Comparison of ENCODE assay signal across 14 cellular contexts in genomic region chr1:38788285-38788684, GRCh38.
DNase-seq lines count a peak whose midpoint lies in the region; ATAC-seq, FAIRE-seq and TF ChIP-seq lines count a peak whose summit lies in the region.
"Had no signal": no experiment of that assay in that cellular context is flagged by ENCODE, and none has a peak within 500 bp of the region (broad histone marks: within the 10 kb centered on the region; RNA-seq: fewer than 3 reads in every experiment).

No MANE protein-coding gene starts in this region.

- peaks cover 71% of the 10 kb centered on the region for H3K27me3 Mint-ChIP-seq in type B pancreatic cell

- ATAC-seq in HG03565 (IDR thresholded peaks at IDR 0.05; ENCODE audit: unreplicated experiment), result no peak
- ATAC-seq: HCT116 had no signal

- no peaks in the 10 kb centered on the region for H3K36me3 Mint-ChIP-seq in type B pancreatic cell
- H3K36me3 Mint-ChIP-seq: CD8-positive, alpha-beta memory T cell; IgD-negative memory B cell had no signal

- POLR2A ChIA-PET in HEK293 (lab: Yijun Ruan, JAX), result interaction anchor here (0.6 kb wide), 1 partner anchor 101 kb away, joined by 3 read pairs; no protein-coding TSS in a partner anchor
- POLR2A ChIA-PET in H1 (lab: Charles Lee; ENCODE audit: partially characterized antibody), result no interaction called here

- H3K27ac ChIP-seq in HEK293 (ENCODE audit: extremely low read depth, low read depth, low read length) (no peak overlapping the region), H1 (ENCODE audit: low read depth, low read length) (no peak overlapping the region)

- DNase-seq in H1 (ENCODE audit: low read depth in 1 of 2, low spot score in 2 of 2) (peak in 1 of 2 experiments; percentile 44), left kidney (ENCODE audit: low read depth, low spot score) (peak; percentile 22), type B pancreatic cell (ENCODE audit: extremely low spot score, unreplicated experiment) (no peak), DMS79 treated with DMSO at 0.1 percent for 48 hours (lab: John Stamatoyannopoulos, UW) (no peak)
- DNase-seq in activated naive CD4-positive, alpha-beta T cell treated with Interleukin-2 at 50 U/mL for 16 hours, result no peak
- DNase-seq: Caco-2; CD8-positive, alpha-beta memory T cell; GF-D8 had no signal

- H2AFZ ChIP-seq in H1 (ENCODE audit: low read length), result no peak overlapping the region

- H3K9me3 ChIP-seq in HEK293 (ENCODE audit: control insufficient read depth, insufficient read depth, low read depth, low read length) (no peaks in the 10 kb centered on the region), H1 (ENCODE audit: insufficient read depth in 2 of 2, low read depth in 1 of 2, low read length in 1 of 2) (no peaks in the 10 kb centered on the region; a peak in 1 of 4 replicates)

- no peak overlapping the region for H3K4me2 ChIP-seq in H1 (ENCODE audit: insufficient read depth in 1 of 2, low read depth in 2 of 2, low read length in 2 of 2)

- H3K27me3 ChIP-seq in H1 (replicated peaks in 1 of 4; ENCODE audit: control insufficient read depth in 3 of 4, extremely low read depth in 1 of 4, insufficient read depth in 3 of 4, low read length in 3 of 4), result no peaks in the 10 kb centered on the region; a peak in 1 of 7 replicates

- TF ChIP-seq CTCF in HEK293 (tag by site-specific recombination; IDR thresholded peaks at IDR 0.05) (no peak), H1 (IDR thresholded peaks at IDR 0.05; ENCODE audit: control extremely low read depth in 1 of 3, insufficient read depth in 1 of 3, low read depth in 1 of 3, low read length in 3 of 3) (no peak), type B pancreatic cell (conservative IDR thresholded peaks at IDR 0.05) (no peak)

- no peak overlapping the region for H2BK5ac ChIP-seq in H1 (ENCODE audit: low read depth, low read length)

- H3K4me1 Mint-ChIP-seq in type B pancreatic cell (ENCODE audit: unreplicated experiment), result peaks cover 25% of the 10 kb centered on the region
- H3K4me1 Mint-ChIP-seq: CD8-positive, alpha-beta memory T cell; IgD-negative memory B cell had no signal

- no peaks in the 10 kb centered on the region for H3K23me2 ChIP-seq in H1 (ENCODE audit: low read depth, low read length)

- no peak for TF ChIP-seq EP300 in H1 (IDR thresholded peaks at IDR 0.05; ENCODE audit: borderline replicate concordance in 1 of 2, low read depth in 2 of 2, low read length in 2 of 2)

- no peaks in the 10 kb centered on the region for H3K36me3 ChIP-seq in HEK293 (ENCODE audit: control insufficient read depth in 2 of 2, insufficient read depth in 1 of 2, low read length in 2 of 2)
- no peaks in the 10 kb centered on the region for H3K36me3 ChIP-seq in H1 (ENCODE audit: control insufficient read depth in 2 of 4, insufficient read depth in 4 of 4, low read length in 3 of 4)

- H3K14ac ChIP-seq in H1 (ENCODE audit: insufficient read length), result no peak overlapping the region

- H3K4me3 ChIP-seq in HEK293 (ENCODE audit: low read depth, low read length) (no peak overlapping the region), H1 (ENCODE audit: extremely low read depth in 1 of 4, insufficient read depth in 2 of 4, low read depth in 3 of 4, low read length in 4 of 4) (no peak overlapping the region)

- CTCF ChIA-PET in HEK293 (lab: Yijun Ruan, JAX) (interaction anchor here (0.8 to 1.0 kb wide), 2 partner anchors 217 to 739 kb away, joined by 3 to 4 read pairs; no protein-coding TSS in a partner anchor), H1 (lab: Charles Lee; ENCODE audit: partially characterized antibody) (interaction anchor here (0.8 to 1.7 kb wide), 3 partner anchors 12 to 853 kb away, joined by 3 to 5 read pairs (median 4); no protein-coding TSS in a partner anchor)

- no peak for TF ChIP-seq RAD21 in H1 (IDR thresholded peaks at IDR 0.05 in 1 of 2, conservative IDR thresholded peaks at IDR 0.05 in 1 of 2; ENCODE audit: low read depth in 2 of 2, low read length in 2 of 2)

- no peaks in the 10 kb centered on the region for H3K9me3 Mint-ChIP-seq in type B pancreatic cell

- H3K9ac ChIP-seq in H1 (replicated peaks in 1 of 4; ENCODE audit: extremely low read depth in 1 of 4, low read depth in 3 of 4, low read length in 3 of 4), result no peak overlapping the region

- H3K79me1 ChIP-seq in H1 (ENCODE audit: low read depth, low read length), result no peaks in the 10 kb centered on the region

- FAIRE-seq in H1 (lab: Jason Lieb, UNC), result no peak
- FAIRE-seq: A204.1, GM19239 had no signal

- H3K27ac Mint-ChIP-seq in type B pancreatic cell, result no peak overlapping the region
- H3K27ac Mint-ChIP-seq: CD8-positive, alpha-beta memory T cell; IgD-negative memory B cell had no signal

- no peak overlapping the region for H4K91ac ChIP-seq in H1 (replicated peaks; ENCODE audit: insufficient read length, low read length)

- H4K20me1 ChIP-seq in H1 (replicated peaks in 1 of 2; ENCODE audit: control insufficient read depth in 1 of 2, insufficient read depth in 2 of 2, low read length in 2 of 2), result no peaks in the 10 kb centered on the region

- no peak overlapping the region for H3K23ac ChIP-seq in H1 (ENCODE audit: insufficient read length)

- no peak overlapping the region for H4K5ac ChIP-seq in H1 (ENCODE audit: insufficient read length, low read depth, low read length)

- TF ChIP-seq POLR2A in H1 (IDR thresholded peaks at IDR 0.05; ENCODE audit: control extremely low read depth in 1 of 2, low read depth in 2 of 2, low read length in 2 of 2), result no peak

- H2AK5ac ChIP-seq in H1 (ENCODE audit: low read depth, low read length), result no peak overlapping the region

- no peaks in the 10 kb centered on the region for H3K79me2 ChIP-seq in H1 (ENCODE audit: control insufficient read depth in 1 of 2, insufficient read depth in 2 of 2, low read length in 2 of 2)

- H2BK15ac ChIP-seq in H1 (ENCODE audit: low read length), result no peak overlapping the region

- WGBS in H1 (ENCODE audit: extremely low coverage in 1 of 2, insufficient coverage in 1 of 2, insufficient read length in 1 of 2, insufficient replicate concordance in 2 of 2, low coverage in 1 of 2, low lambda C conversion rate in 2 of 2, missing lambda C conversion rate in 1 of 2), 2 experiments, result 55% methylated on average over 7 of the region's 7 CpGs; no CpG with 5 or more reads in 1 of the 2 experiments

- H2BK12ac ChIP-seq in H1 (ENCODE audit: low read depth, low read length), result no peak overlapping the region

- peak overlapping the region; percentile 11 for H3K4me3 Mint-ChIP-seq in type B pancreatic cell
- H3K4me3 Mint-ChIP-seq: CD8-positive, alpha-beta memory T cell; IgD-negative memory B cell had no signal

- H3K4ac ChIP-seq in H1 (replicated peaks; ENCODE audit: insufficient read length, low read depth, low read length), result no peak overlapping the region

- H2BK20ac ChIP-seq in H1 (ENCODE audit: low read length), result no peak overlapping the region

- H3K56ac ChIP-seq in H1 (replicated peaks; ENCODE audit: insufficient read length, low read depth, low read length), result no peak overlapping the region

- no peak overlapping the region for H3K18ac ChIP-seq in H1 (ENCODE audit: extremely low read depth, low read length)

- H3K4me1 ChIP-seq in HEK293 (ENCODE audit: control insufficient read depth, insufficient read depth, low read length) (peaks cover 31% of the 10 kb centered on the region), H1 (replicated peaks in 1 of 4; ENCODE audit: control insufficient read depth in 3 of 4, insufficient read depth in 4 of 4, low read length in 3 of 4) (peaks cover 0 to 12% (median 3%) of the 10 kb centered on the region in 4 experiments; a peak in 4 of 7 replicates)
- H3K4me1 ChIP-seq: Caco-2 had no signal

- no peak overlapping the region for H4K8ac ChIP-seq in H1 (ENCODE audit: extremely low read depth, insufficient read depth, low read length)

- H2BK120ac ChIP-seq in H1 (replicated peaks; ENCODE audit: low read depth, low read length), result no peak overlapping the region

TF ChIP-seq in HEK293, 187 proteins besides CTCF, POLR2A, EP300 and RAD21:
- TF ChIP-seq ZNF830 (tag by site-specific recombination; IDR thresholded peaks at IDR 0.05; ENCODE audit: low read depth) (no peak), PRDM6 (tag by site-specific recombination; IDR thresholded peaks at IDR 0.05) (0 out of 2 replicates have a peak, but pooled peaks have one; percentile 13)

TF ChIP-seq in H1, 55 proteins besides CTCF, POLR2A, EP300 and RAD21:
- no peak for TF ChIP-seq POLR2AphosphoS5 (IDR thresholded peaks at IDR 0.05; ENCODE audit: low read depth, low read length)
- TF ChIP-seq ATF2 (IDR thresholded peaks at IDR 0.05; ENCODE audit: low read length), result no peak
- no peak for TF ChIP-seq FOSL1 (IDR thresholded peaks at IDR 0.05; ENCODE audit: insufficient read depth, low read depth, low read length)
- TF ChIP-seq NANOG (IDR thresholded peaks at IDR 0.05; ENCODE audit: insufficient read depth, low read depth, low read length, poor library complexity, severe bottlenecking), result peak; percentile 65
- no peak for TF ChIP-seq JUN (IDR thresholded peaks at IDR 0.05; ENCODE audit: low read depth, low read length)
- no peak for TF ChIP-seq GTF2F1 (IDR thresholded peaks at IDR 0.05; ENCODE audit: borderline replicate concordance, low read depth, low read length)
- TF ChIP-seq EZH2 (IDR thresholded peaks at IDR 0.05; ENCODE audit: low read depth, low read length, severe bottlenecking), result no peak
- no peak for TF ChIP-seq HDAC2 (IDR thresholded peaks at IDR 0.05; ENCODE audit: borderline replicate concordance in 1 of 2, low read depth in 2 of 2, low read length in 2 of 2)
- TF ChIP-seq POU5F1 (IDR thresholded peaks at IDR 0.05; ENCODE audit: low read depth, low read length), result no peak
